Comparison of ENCODE assay signal across 1 cellular context in genomic region chrY:14802125-14802524, GRCh38.
TF ChIP-seq lines count a peak whose summit lies in the region.

No MANE protein-coding gene starts in this region.

TF ChIP-seq in endothelial cell of umbilical vein, 7 proteins besides CTCF, POLR2A, EP300 and RAD21:
- TF ChIP-seq JUN (IDR thresholded peaks at IDR 0.05; ENCODE audit: borderline replicate concordance, insufficient read depth, insufficient read length, low read depth) (peak; percentile 8), MAX (IDR thresholded peaks at IDR 0.05; ENCODE audit: insufficient read depth, insufficient read length) (no peak)
